Comparison of ENCODE assay signal across 6 cellular contexts in the genomic region with DNA sequence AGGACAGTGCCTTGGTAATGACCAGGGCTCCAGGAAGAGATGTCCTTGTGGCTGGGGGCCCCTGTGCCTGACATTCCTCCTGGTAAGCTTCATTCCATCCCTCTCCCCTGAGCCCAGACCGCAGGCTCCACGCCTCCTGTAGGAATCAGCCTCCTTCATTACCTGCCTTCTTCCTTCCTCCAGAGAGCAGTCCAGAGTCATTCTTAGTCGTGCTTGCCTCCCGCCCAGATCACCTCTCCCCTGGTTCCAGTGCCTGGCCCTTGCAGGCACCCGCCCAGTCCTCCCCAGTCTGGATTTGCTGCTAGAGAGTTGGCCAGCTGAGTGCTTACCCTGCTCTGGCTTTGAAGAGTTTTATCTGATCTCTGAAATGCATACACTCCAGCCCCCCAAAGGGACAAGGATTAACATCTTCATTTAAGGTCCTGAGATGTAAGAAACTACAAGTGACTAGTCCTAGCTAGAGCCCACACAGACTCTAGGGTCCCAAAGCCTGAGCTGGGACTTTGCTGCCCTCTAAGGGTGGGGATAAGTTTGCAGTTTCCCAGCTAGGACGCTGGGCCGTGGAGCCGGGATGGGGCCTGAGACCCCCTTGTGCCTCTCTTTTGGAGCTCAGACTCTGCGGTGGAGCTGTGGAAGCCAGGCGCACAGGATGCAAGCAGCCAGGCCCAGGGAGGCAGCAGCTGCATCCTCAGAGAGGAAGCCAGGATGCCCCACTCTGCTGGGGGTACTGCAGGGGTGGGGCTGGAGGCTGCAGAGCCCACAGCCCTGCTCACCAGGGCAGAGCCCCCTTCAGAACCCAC. TPM values are rescaled to one million over a fixed set of nuclear protein-coding genes. Genes with fewer than 3 reads are reported as not detected.
DNase-seq lines count a peak whose midpoint lies in the region; ATAC-seq and TF ChIP-seq lines count a peak whose summit lies in the region.

No MANE protein-coding gene starts in this region.

- no peaks in the 10 kb centered on the region for H3K27me3 Mint-ChIP-seq in T-helper 1 cell treated with Interleukin-12 subunit alpha and Interleukin-12 subunit beta and Interleukin-4 antibody, amounts not matched to agents 30 μg/mL and 1 μg/mL, for 36 hours (ENCODE audit: low read depth)

- no peak overlapping the region for H3K4me3 ChIP-seq in WERI-Rb-1 (ENCODE audit: low read depth, low read length)
- H3K4me3 ChIP-seq in heart left ventricle: peak overlapping the region in 6 of 12 donors; percentile 43 to 57 (median 50)

- DNase-seq in T-helper 1 cell: no peak
- DNase-seq in WERI-Rb-1: peak; percentile 40
- peak in 2 of 5 donors; percentile 54 to 55 for DNase-seq in heart left ventricle
- peak; percentile 40 for DNase-seq in superior temporal gyrus (ENCODE audit: extremely low spot score)
- no peak for DNase-seq in NCI-H187 (lab: John Stamatoyannopoulos, UW)

- TF ChIP-seq CTCF in WERI-Rb-1 (IDR thresholded peaks at IDR 0.05; ENCODE audit: low read depth, low read length): peak; percentile 76
- TF ChIP-seq CTCF in heart left ventricle (IDR thresholded peaks at IDR 0.05): peak; percentile 58 to 82 (median 69)

- H3K27me3 ChIP-seq in WERI-Rb-1 (ENCODE audit: insufficient read depth, low read depth, severe bottlenecking): no peaks in the 10 kb centered on the region
- no peaks in the 10 kb centered on the region for H3K27me3 ChIP-seq in heart left ventricle

- no peaks in the 10 kb centered on the region for H3K9me3 Mint-ChIP-seq in T-helper 1 cell treated with Interleukin-12 subunit alpha and Interleukin-12 subunit beta and Interleukin-4 antibody, amounts not matched to agents 30 μg/mL and 1 μg/mL, for 36 hours

- H3K27ac Mint-ChIP-seq in T-helper 1 cell treated with Interleukin-12 subunit alpha and Interleukin-12 subunit beta and Interleukin-4 antibody, amounts not matched to agents 30 μg/mL and 1 μg/mL, for 36 hours: peak overlapping the region; percentile 46

- peaks cover under 1% of the 10 kb centered on the region for H3K36me3 Mint-ChIP-seq in T-helper 1 cell treated with Interleukin-12 subunit alpha and Interleukin-12 subunit beta and Interleukin-4 antibody, amounts not matched to agents 30 μg/mL and 1 μg/mL, for 36 hours (ENCODE audit: low read depth)

- H3K9me3 ChIP-seq in WERI-Rb-1 (ENCODE audit: severe bottlenecking): no peaks in the 10 kb centered on the region
- H3K9me3 ChIP-seq in heart left ventricle: no peaks in the 10 kb centered on the region

- 29 to 42% (median 37%) methylated on average over 10 of the region's 10 CpGs for WGBS in heart left ventricle, 4 donors

- no peak overlapping the region for H3K4me3 Mint-ChIP-seq in T-helper 1 cell treated with Interleukin-12 subunit alpha and Interleukin-12 subunit beta and Interleukin-4 antibody, amounts not matched to agents 30 μg/mL and 1 μg/mL, for 36 hours

- H3K27ac ChIP-seq in WERI-Rb-1: no peak overlapping the region
- H3K27ac ChIP-seq in heart left ventricle: peak overlapping the region in 10 of 12 donors; percentile 9 to 90 (median 82)

- H3K4me1 ChIP-seq in heart left ventricle: peaks cover 9 to 62% (median 46%) of the 10 kb centered on the region in 12 donors

- peak; percentile 22 to 57 (median 46) for ATAC-seq in heart left ventricle

- intact Hi-C loops in heart left ventricle (cut with DNase I): loop anchor here in 9 of 10 donors (2.0 to 5.0 kb wide), 7 partner anchors 25 to 98 kb away; a partner anchor contains a TSS

- no peak for TF ChIP-seq POLR2A in heart left ventricle (IDR thresholded peaks at IDR 0.05)

- no peaks in the 10 kb centered on the region for H3K36me3 ChIP-seq in WERI-Rb-1
- H3K36me3 ChIP-seq in heart left ventricle: peaks cover 0 to 17% (median 8%) of the 10 kb centered on the region in 9 donors

- H3K4me1 Mint-ChIP-seq in T-helper 1 cell treated with Interleukin-12 subunit alpha and Interleukin-12 subunit beta and Interleukin-4 antibody, amounts not matched to agents 30 μg/mL and 1 μg/mL, for 36 hours (ENCODE audit: low read depth): peaks cover 12% of the 10 kb centered on the region

RNA-seq across cellular contexts. Expression of a gene that starts 1.6 kb away (rescaled TPM):
- total RNA-seq in heart left ventricle: 10 to 100 TPM in 5 of 9 donors, 1 to 10 TPM in 4; 3.9 to 38.5 (median 11.9) TPM
- polyA plus RNA-seq in heart left ventricle: 10 to 100 TPM; 11.4 to 17.5 TPM

RNA-seq across cellular contexts. Expression of a gene that starts 10.6 kb away (rescaled TPM):
- 10 to 100 TPM; 30.1 to 60.6 (median 42.0) TPM for total RNA-seq in heart left ventricle
- polyA plus RNA-seq in heart left ventricle: 10 to 100 TPM; 22.6 to 37.5 TPM

RNA-seq across cellular contexts. Expression of a gene that starts 10.8 kb away (rescaled TPM):
- total RNA-seq in heart left ventricle: 10 to 100 TPM; 18.0 to 60.4 (median 26.6) TPM
- polyA plus RNA-seq in heart left ventricle: 10 to 100 TPM; 25.3 to 44.7 TPM

RNA-seq across cellular contexts. Expression of a gene that starts 44.6 kb away (rescaled TPM):
- 10 to 100 TPM in 4 of 9 donors, 1 to 10 TPM in 5; 8.0 to 28.5 (median 9.7) TPM for total RNA-seq in heart left ventricle
- 10 to 100 TPM in 1 of 2 donors, 1 to 10 TPM in 1; 8.1 to 11.7 TPM for polyA plus RNA-seq in heart left ventricle

Comparison
In these comparisons a context has a peak if more than half of its experiments do, and no peak if none do; other contexts are left out.
1. DNase-seq: peak in WERI-Rb-1 (single experiment) and superior temporal gyrus (single experiment); none in T-helper 1 cell (0 of 5) and NCI-H187 (0 of 2).